In genomic region chr6:166244353-166245045, GRCh38 we compare ENCODE assay signal across 8 cellular contexts.
A peak's percentile ranks its signal among the peaks of the same experiment; 100 is the strongest.
DNase-seq lines count a peak whose midpoint lies in the region; ATAC-seq lines count a peak whose summit lies in the region.

No MANE protein-coding gene starts in this region.

- peak overlapping the region; percentile 66 to 79 (median 75) for H3K4me3 Mint-ChIP-seq in T-cell

- H3K4me1 Mint-ChIP-seq in T-cell: peaks cover 21 to 42% (median 22%) of the 10 kb centered on the region in 3 donors

- no peaks in the 10 kb centered on the region for H3K36me3 Mint-ChIP-seq in T-cell

- peak overlapping the region; percentile 74 to 90 for H3K27ac Mint-ChIP-seq in T-cell

- peak; percentile 87 for ATAC-seq in HG02678 (IDR thresholded peaks at IDR 0.05; ENCODE audit: unreplicated experiment)
- ATAC-seq in T-cell (replicated peaks in 1 of 4): peak; percentile 80 to 84 (median 82)

- CTCF ChIA-PET in T-cell (lab: Charles Lee): no interaction called here

- H3K27me3 Mint-ChIP-seq in T-cell: no peaks in the 10 kb centered on the region

- H3K9me3 Mint-ChIP-seq in T-cell: no peaks in the 10 kb centered on the region

- POLR2A ChIA-PET in T-cell (lab: Charles Lee): no interaction called here

- peak; percentile 38 for DNase-seq in NK-92 treated with Interleukin-12 subunit alpha and Interleukin-12 subunit beta, amount 100 ng/mL, for 24 hours (lab: John Stamatoyannopoulos, UW)
- DNase-seq in NK-92 (lab: John Stamatoyannopoulos, UW; ENCODE audit: unreplicated experiment): no peak
- peak in 11 of 34 experiments; percentile 9 to 34 (median 26) for DNase-seq in T-cell
- DNase-seq in stimulated activated CD4-positive, alpha-beta T cell treated with anti-CD3 and anti-CD28 coated beads, Interleukin-4, amount 100 ng/mL, for 24 hours: peak; percentile 56
- DNase-seq in HuH-7 (ENCODE audit: low spot score): no peak
- DNase-seq in COR-L47 (lab: John Stamatoyannopoulos, UW): no peak
- DNase-seq in occipital lobe (lab: John Stamatoyannopoulos, UW): no peak

Comparison
In these comparisons a context has a peak if more than half of its experiments do, and no peak if none do; other contexts are left out.
1. DNase-seq: peak in NK-92 treated with Interleukin-12 subunit alpha and Interleukin-12 subunit beta, amount 100 ng/mL, for 24 hours (single experiment) and stimulated activated CD4-positive, alpha-beta T cell treated with anti-CD3 and anti-CD28 coated beads, Interleukin-4, amount 100 ng/mL, for 24 hours (single experiment); none in NK-92 (single experiment), HuH-7 (single experiment), COR-L47 (single experiment) and occipital lobe (single experiment).